In genomic region chr6:31794294-31794865, GRCh38 we compare ENCODE assay signal across 6 cellular contexts. TPM values are rescaled to one million over a fixed set of nuclear protein-coding genes. Genes with fewer than 3 reads are reported as not detected.
A peak's percentile ranks its signal among the peaks of the same experiment; 100 is the strongest.
DNase-seq lines count a peak whose midpoint lies in the region.

No MANE protein-coding gene starts in this region.

- H2BK5ac ChIP-seq in mesenchymal stem cell (ENCODE audit: low read depth, low read length, poor library complexity, severe bottlenecking) = peak overlapping the region; percentile 21

- peak overlapping the region; percentile 88 for H3K4me3 Mint-ChIP-seq in activated naive CD8-positive, alpha-beta T cell

- peak overlapping the region; percentile 12 for H4K8ac ChIP-seq in mesenchymal stem cell (ENCODE audit: low read length)

- DNase-seq in NCI-H2081 (lab: John Stamatoyannopoulos, UW) = peak; percentile 15 to 26
- DNase-seq in NCI-H2081 treated with DMSO at 0.1 percent for 48 hours (lab: John Stamatoyannopoulos, UW) = no peak
- peak; percentile 55 for DNase-seq in mesenchymal stem cell
- DNase-seq in central memory CD4-positive, alpha-beta T cell = no peak
- no peak for DNase-seq in medulla oblongata (ENCODE audit: extremely low spot score)

- peak overlapping the region; percentile 99 for H3K9ac ChIP-seq in mesenchymal stem cell (ENCODE audit: low read length)

- peak overlapping the region; percentile 93 for H3K4me2 ChIP-seq in mesenchymal stem cell (ENCODE audit: low read length, poor library complexity, severe bottlenecking)

- peak overlapping the region; percentile 94 to 97 for H3K18ac ChIP-seq in mesenchymal stem cell (ENCODE audit: low read depth in 1 of 2, low read length in 2 of 2)

- H3K9me3 Mint-ChIP-seq in activated naive CD8-positive, alpha-beta T cell (ENCODE audit: low read depth) = no peaks in the 10 kb centered on the region

- peaks cover 26 to 38% of the 10 kb centered on the region in 2 experiments for H3K36me3 ChIP-seq in mesenchymal stem cell (ENCODE audit: control insufficient read depth in 1 of 2, insufficient read depth in 2 of 2, low read depth in 1 of 2, low read length in 2 of 2)

- no peak overlapping the region for H2AFZ ChIP-seq in mesenchymal stem cell (ENCODE audit: low read depth, low read length)

- H3K4ac ChIP-seq in mesenchymal stem cell (ENCODE audit: low read depth in 1 of 2, low read length in 2 of 2) = peak overlapping the region; percentile 86 to 92

- peak overlapping the region; percentile 62 for H2BK15ac ChIP-seq in mesenchymal stem cell (ENCODE audit: low read depth, poor library complexity, severe bottlenecking)

- WGBS in mesenchymal stem cell = 12% methylated on average over 7 of the region's 7 CpGs

- H3K9me3 ChIP-seq in mesenchymal stem cell (ENCODE audit: control insufficient read depth, low read length) = no peaks in the 10 kb centered on the region

- H4K91ac ChIP-seq in mesenchymal stem cell (ENCODE audit: low read length) = peak overlapping the region; percentile 86

- H3K79me1 ChIP-seq in mesenchymal stem cell (replicated peaks; ENCODE audit: low read length, poor library complexity, severe bottlenecking) = peaks cover 13% of the 10 kb centered on the region

- H3K36me3 Mint-ChIP-seq in activated naive CD8-positive, alpha-beta T cell = peaks cover 13% of the 10 kb centered on the region

- H2BK12ac ChIP-seq in mesenchymal stem cell (ENCODE audit: low read length in 2 of 2) = peak overlapping the region; percentile 41 to 86

- H3K14ac ChIP-seq in mesenchymal stem cell (ENCODE audit: low read length in 2 of 2) = peak overlapping the region in 1 of 2 experiments; percentile 68

- peaks cover 15% of the 10 kb centered on the region for H3K4me1 ChIP-seq in mesenchymal stem cell (ENCODE audit: control insufficient read depth, insufficient read depth, low read depth, low read length)

- H3K23ac ChIP-seq in mesenchymal stem cell (ENCODE audit: low read length in 2 of 2) = no peak overlapping the region

- no peaks in the 10 kb centered on the region for H3K27me3 Mint-ChIP-seq in activated naive CD8-positive, alpha-beta T cell

- H2AK5ac ChIP-seq in mesenchymal stem cell (ENCODE audit: low read length, severe bottlenecking) = peak overlapping the region; percentile 23

- peak overlapping the region; percentile 38 for H3K27ac ChIP-seq in mesenchymal stem cell (ENCODE audit: low read length, poor library complexity, severe bottlenecking)

- H3K4me1 Mint-ChIP-seq in activated naive CD8-positive, alpha-beta T cell (ENCODE audit: low read depth) = peaks cover 46% of the 10 kb centered on the region

- H2BK120ac ChIP-seq in mesenchymal stem cell (ENCODE audit: low read depth, low read length) = peak overlapping the region; percentile 73

- H3K27ac Mint-ChIP-seq in activated naive CD8-positive, alpha-beta T cell = peak overlapping the region; percentile 91

- peak overlapping the region; percentile 74 to 98 for H3K4me3 ChIP-seq in mesenchymal stem cell (ENCODE audit: insufficient read depth in 1 of 2, low read depth in 1 of 2, low read length in 2 of 2)

- H3K27me3 ChIP-seq in mesenchymal stem cell (ENCODE audit: control insufficient read depth in 1 of 2, insufficient read depth in 1 of 2, low read length in 2 of 2) = no peaks in the 10 kb centered on the region

RNA-seq across cellular contexts. Expression of gene VARS1, which starts 1.2 kb away (rescaled TPM):
- 36.2 TPM for polyA plus RNA-seq in mesenchymal stem cell (2013, experiment 1 of 2)
- 34.7 TPM for polyA plus RNA-seq in mesenchymal stem cell (2013, experiment 2 of 2)

RNA-seq across cellular contexts. Expression of gene LSM2, which starts 12.4 kb away (rescaled TPM):
- polyA plus RNA-seq in mesenchymal stem cell (2013, experiment 1 of 2) = 56.3 TPM
- polyA plus RNA-seq in mesenchymal stem cell (2013, experiment 2 of 2) = 60.3 TPM

RNA-seq across cellular contexts. Expression of gene VWA7, which starts 17.3 kb away (rescaled TPM):
- 0.39 TPM for polyA plus RNA-seq in mesenchymal stem cell (2013, experiment 1 of 2)
- 0.16 TPM for polyA plus RNA-seq in mesenchymal stem cell (2013, experiment 2 of 2)

RNA-seq across cellular contexts. Expression of gene HSPA1L, which starts 20.7 kb away (rescaled TPM):
- 0.70 TPM for polyA plus RNA-seq in mesenchymal stem cell (2013, experiment 1 of 2)
- polyA plus RNA-seq in mesenchymal stem cell (2013, experiment 2 of 2) = 0.64 TPM

RNA-seq across cellular contexts. Expression of gene HSPA1A, which starts 21.0 kb away (rescaled TPM):
- polyA plus RNA-seq in mesenchymal stem cell (2013, experiment 1 of 2) = 42.7 TPM
- 44.5 TPM for polyA plus RNA-seq in mesenchymal stem cell (2013, experiment 2 of 2)

Comparison
In these comparisons a context has a peak if more than half of its experiments do, and no peak if none do; other contexts are left out.
1. DNase-seq: peak in NCI-H2081 (2 of 2) and mesenchymal stem cell (single experiment); none in NCI-H2081 treated with DMSO at 0.1 percent for 48 hours (single experiment), central memory CD4-positive, alpha-beta T cell (single experiment) and medulla oblongata (single experiment).